1 cellular context compared by ENCODE assay signal in the genomic region with DNA sequence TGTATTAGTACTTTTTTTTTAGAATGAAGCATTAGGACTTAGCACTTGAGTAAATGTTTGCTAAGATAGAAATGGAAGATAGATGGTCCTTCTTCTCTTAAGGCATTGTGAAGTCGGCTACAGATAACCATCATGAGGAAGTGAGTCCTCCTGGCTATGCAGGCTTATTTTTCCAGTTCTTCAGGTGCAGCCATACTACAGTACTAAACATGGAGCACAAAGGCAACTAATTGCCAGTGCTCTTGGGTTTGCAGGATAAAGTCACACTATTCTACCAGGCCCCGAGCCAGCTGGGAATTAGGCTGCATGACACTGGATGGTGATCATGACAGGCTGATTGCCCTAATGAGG.
TF ChIP-seq lines count a peak whose summit lies in the region.

No MANE protein-coding gene starts in this region.

TF ChIP-seq in GM23338, 12 proteins besides CTCF, POLR2A, EP300 and RAD21 (continued from another document):
- no peak for TF ChIP-seq REST (IDR thresholded peaks at IDR 0.05; ENCODE audit: unreplicated experiment)
- no peak for TF ChIP-seq JUNB (IDR thresholded peaks at IDR 0.05; ENCODE audit: unreplicated experiment)
- TF ChIP-seq EZH2 (IDR thresholded peaks at IDR 0.05; ENCODE audit: low read depth, unreplicated experiment), result no peak
- TF ChIP-seq CREB1 (CRISPR knock-in tag; IDR thresholded peaks at IDR 0.05; ENCODE audit: low read depth), result no peak
- TF ChIP-seq, protein P1, sequence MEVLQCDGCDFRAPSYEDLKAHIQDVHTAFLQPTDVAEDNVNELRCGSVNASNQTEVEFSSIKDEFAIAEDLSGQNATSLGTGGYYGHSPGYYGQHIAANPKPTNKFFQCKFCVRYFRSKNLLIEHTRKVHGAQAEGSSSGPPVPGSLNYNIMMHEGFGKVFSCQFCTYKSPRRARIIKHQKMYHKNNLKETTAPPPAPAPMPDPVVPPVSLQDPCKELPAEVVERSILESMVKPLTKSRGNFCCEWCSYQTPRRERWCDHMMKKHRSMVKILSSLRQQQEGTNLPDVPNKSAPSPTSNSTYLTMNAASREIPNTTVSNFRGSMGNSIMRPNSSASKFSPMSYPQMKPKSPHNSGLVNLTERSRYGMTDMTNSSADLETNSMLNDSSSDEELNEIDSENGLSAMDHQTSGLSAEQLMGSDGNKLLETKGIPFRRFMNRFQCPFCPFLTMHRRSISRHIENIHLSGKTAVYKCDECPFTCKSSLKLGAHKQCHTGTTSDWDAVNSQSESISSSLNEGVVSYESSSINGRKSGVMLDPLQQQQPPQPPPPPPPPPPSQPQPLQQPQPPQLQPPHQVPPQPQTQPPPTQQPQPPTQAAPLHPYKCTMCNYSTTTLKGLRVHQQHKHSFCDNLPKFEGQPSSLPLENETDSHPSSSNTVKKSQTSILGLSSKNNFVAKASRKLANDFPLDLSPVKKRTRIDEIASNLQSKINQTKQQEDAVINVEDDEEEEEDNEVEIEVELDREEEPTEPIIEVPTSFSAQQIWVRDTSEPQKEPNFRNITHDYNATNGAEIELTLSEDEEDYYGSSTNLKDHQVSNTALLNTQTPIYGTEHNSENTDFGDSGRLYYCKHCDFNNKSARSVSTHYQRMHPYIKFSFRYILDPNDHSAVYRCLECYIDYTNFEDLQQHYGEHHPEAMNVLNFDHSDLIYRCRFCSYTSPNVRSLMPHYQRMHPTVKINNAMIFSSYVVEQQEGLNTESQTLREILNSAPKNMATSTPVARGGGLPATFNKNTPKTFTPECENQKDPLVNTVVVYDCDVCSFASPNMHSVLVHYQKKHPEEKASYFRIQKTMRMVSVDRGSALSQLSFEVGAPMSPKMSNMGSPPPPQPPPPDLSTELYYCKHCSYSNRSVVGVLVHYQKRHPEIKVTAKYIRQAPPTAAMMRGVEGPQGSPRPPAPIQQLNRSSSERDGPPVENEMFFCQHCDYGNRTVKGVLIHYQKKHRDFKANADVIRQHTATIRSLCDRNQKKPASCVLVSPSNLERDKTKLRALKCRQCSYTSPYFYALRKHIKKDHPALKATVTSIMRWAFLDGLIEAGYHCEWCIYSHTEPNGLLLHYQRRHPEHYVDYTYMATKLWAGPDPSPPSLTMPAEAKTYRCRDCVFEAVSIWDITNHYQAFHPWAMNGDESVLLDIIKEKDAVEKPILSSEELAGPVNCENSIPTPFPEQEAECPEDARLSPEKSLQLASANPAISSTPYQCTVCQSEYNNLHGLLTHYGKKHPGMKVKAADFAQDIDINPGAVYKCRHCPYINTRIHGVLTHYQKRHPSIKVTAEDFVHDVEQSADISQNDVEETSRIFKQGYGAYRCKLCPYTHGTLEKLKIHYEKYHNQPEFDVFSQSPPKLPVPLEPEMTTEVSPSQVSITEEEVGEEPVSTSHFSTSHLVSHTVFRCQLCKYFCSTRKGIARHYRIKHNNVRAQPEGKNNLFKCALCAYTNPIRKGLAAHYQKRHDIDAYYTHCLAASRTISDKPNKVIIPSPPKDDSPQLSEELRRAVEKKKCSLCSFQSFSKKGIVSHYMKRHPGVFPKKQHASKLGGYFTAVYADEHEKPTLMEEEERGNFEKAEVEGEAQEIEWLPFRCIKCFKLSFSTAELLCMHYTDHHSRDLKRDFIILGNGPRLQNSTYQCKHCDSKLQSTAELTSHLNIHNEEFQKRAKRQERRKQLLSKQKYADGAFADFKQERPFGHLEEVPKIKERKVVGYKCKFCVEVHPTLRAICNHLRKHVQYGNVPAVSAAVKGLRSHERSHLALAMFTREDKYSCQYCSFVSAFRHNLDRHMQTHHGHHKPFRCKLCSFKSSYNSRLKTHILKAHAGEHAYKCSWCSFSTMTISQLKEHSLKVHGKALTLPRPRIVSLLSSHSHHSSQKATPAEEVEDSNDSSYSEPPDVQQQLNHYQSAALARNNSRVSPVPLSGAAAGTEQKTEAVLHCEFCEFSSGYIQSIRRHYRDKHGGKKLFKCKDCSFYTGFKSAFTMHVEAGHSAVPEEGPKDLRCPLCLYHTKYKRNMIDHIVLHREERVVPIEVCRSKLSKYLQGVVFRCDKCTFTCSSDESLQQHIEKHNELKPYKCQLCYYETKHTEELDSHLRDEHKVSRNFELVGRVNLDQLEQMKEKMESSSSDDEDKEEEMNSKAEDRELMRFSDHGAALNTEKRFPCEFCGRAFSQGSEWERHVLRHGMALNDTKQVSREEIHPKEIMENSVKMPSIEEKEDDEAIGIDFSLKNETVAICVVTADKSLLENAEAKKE (CRISPR knock-in tag; IDR thresholded peaks at IDR 0.05), result no peak
